ENCODE assay signal across 21 cellular contexts in genomic region chr16:23317266-23317661, GRCh38. TPM values are rescaled to one million over a fixed set of nuclear protein-coding genes. Genes with fewer than 3 reads are reported as not detected.
A peak's percentile ranks its signal among the peaks of the same experiment; 100 is the strongest.
DNase-seq lines count a peak whose midpoint lies in the region; ATAC-seq and TF ChIP-seq lines count a peak whose summit lies in the region.
"Had no signal": no experiment of that assay in that cellular context is flagged by ENCODE, and none has a peak within 500 bp of the region (broad histone marks: within the 10 kb centered on the region; RNA-seq: fewer than 3 reads in every experiment).

No MANE protein-coding gene starts in this region.

- H3K27me3 ChIP-seq in mammary epithelial cell (ENCODE audit: insufficient read depth, low read length) = no peaks in the 10 kb centered on the region
- no peaks in the 10 kb centered on the region for H3K27me3 ChIP-seq in esophagus (ENCODE audit: control insufficient read depth in 1 of 2, insufficient read depth in 2 of 2, low read length in 2 of 2)
- no peaks in the 10 kb centered on the region for H3K27me3 ChIP-seq in upper lobe of right lung
- H3K27me3 ChIP-seq: testis had no signal

- H3K9ac ChIP-seq in mammary epithelial cell (ENCODE audit: insufficient read depth, low read length) = no peak overlapping the region

- no peaks in the 10 kb centered on the region for H3K9me3 Mint-ChIP-seq in MCF 10A (ENCODE audit: unreplicated experiment)
- H3K9me3 Mint-ChIP-seq in activated naive CD4-positive, alpha-beta T cell treated with anti-CD3 and anti-CD28 coated beads for 36 hours = no peaks in the 10 kb centered on the region
- H3K9me3 Mint-ChIP-seq: CD4-positive, alpha-beta T cell; nephron progenitor cell had no signal

- POLR2A ChIA-PET in MCF 10A (lab: Yijun Ruan, JAX) = interaction anchor here (0.6 to 0.9 kb wide), 2 partner anchors 45 to 154 kb away, joined by 3 read pairs; no protein-coding TSS in a partner anchor

- in situ Hi-C loops in mammary epithelial cell (cut with MboI; ENCODE audit: low sequenced_read_pairs in 2 of 2) = no loop called here

- H3K4me1 Mint-ChIP-seq in MCF 10A (ENCODE audit: insufficient read depth, unreplicated experiment) = peaks cover 6% of the 10 kb centered on the region
- no peaks in the 10 kb centered on the region for H3K4me1 Mint-ChIP-seq in activated naive CD4-positive, alpha-beta T cell treated with anti-CD3 and anti-CD28 coated beads for 36 hours (ENCODE audit: low read depth)
- H3K4me1 Mint-ChIP-seq: nephron progenitor cell had no signal

- H3K4me1 ChIP-seq in mammary epithelial cell (ENCODE audit: insufficient read depth, low read length) = no peaks in the 10 kb centered on the region
- H3K4me1 ChIP-seq in esophagus (ENCODE audit: control insufficient read depth in 2 of 2, insufficient read depth in 2 of 2, low read length in 1 of 2) = peaks cover 3 to 20% of the 10 kb centered on the region in 2 donors
- peaks cover 12% of the 10 kb centered on the region for H3K4me1 ChIP-seq in upper lobe of right lung
- H3K4me1 ChIP-seq: testis had no signal

- CTCF ChIA-PET in MCF 10A (lab: Yijun Ruan, JAX) = interaction anchor here (0.6 to 1.1 kb wide), 4 partner anchors 9 to 1218 kb away, joined by 3 to 8 read pairs (median 4); no protein-coding TSS in a partner anchor
- CTCF ChIA-PET in mammary epithelial cell (lab: Charles Lee; ENCODE audit: low non-redundant PET) = no interaction called here
- CTCF ChIA-PET in activated naive CD4-positive, alpha-beta T cell treated with anti-CD3 and anti-CD28 coated beads for 36 hours (lab: Charles Lee) = no interaction called here

- no peak overlapping the region for H3K4me2 ChIP-seq in mammary epithelial cell (ENCODE audit: insufficient read depth, low read depth, low read length)

- intact Hi-C loops in MCF 10A (cut with micrococcal nuclease) = no loop called here
- intact Hi-C loops in mammary epithelial cell (cut with micrococcal nuclease) = no loop called here
- intact Hi-C loops in upper lobe of right lung (cut with DNase I) = no loop called here
- intact Hi-C loops in activated naive CD4-positive, alpha-beta T cell treated with anti-CD3 and anti-CD28 coated beads for 36 hours (cut with micrococcal nuclease) = no loop called here

- H3K36me3 Mint-ChIP-seq in MCF 10A (ENCODE audit: insufficient read depth, unreplicated experiment) = no peaks in the 10 kb centered on the region
- no peaks in the 10 kb centered on the region for H3K36me3 Mint-ChIP-seq in activated naive CD4-positive, alpha-beta T cell treated with anti-CD3 and anti-CD28 coated beads for 36 hours (ENCODE audit: low read depth)

- no peak overlapping the region for H3K27ac Mint-ChIP-seq in MCF 10A (ENCODE audit: low read depth, unreplicated experiment)
- H3K27ac Mint-ChIP-seq in activated naive CD4-positive, alpha-beta T cell treated with anti-CD3 and anti-CD28 coated beads for 36 hours = no peak overlapping the region
- H3K27ac Mint-ChIP-seq: CD4-positive, alpha-beta T cell; nephron progenitor cell had no signal

- no peak overlapping the region for H3K27ac ChIP-seq in mammary epithelial cell (ENCODE audit: insufficient read depth, low read depth, low read length)
- peak overlapping the region; percentile 45 to 54 for H3K27ac ChIP-seq in esophagus (ENCODE audit: low read depth in 2 of 2, low read length in 1 of 2)
- H3K27ac ChIP-seq in upper lobe of right lung = peak overlapping the region; percentile 11
- H3K27ac ChIP-seq: HL-60, testis, WERI-Rb-1 had no signal

- H3K4me3 ChIP-seq in mammary epithelial cell (replicated peaks in 1 of 3; ENCODE audit: insufficient read depth in 1 of 3, low read depth in 2 of 3, low read length in 3 of 3) = no peak overlapping the region
- no peak overlapping the region for H3K4me3 ChIP-seq in esophagus (ENCODE audit: low read depth in 1 of 2, low read length in 2 of 2)
- no peak overlapping the region for H3K4me3 ChIP-seq in upper lobe of right lung
- H3K4me3 ChIP-seq: testis had no signal

- TF ChIP-seq CTCF in MCF 10A (IDR thresholded peaks at IDR 0.05; ENCODE audit: unreplicated experiment) (no peak), mammary epithelial cell (conservative IDR thresholded peaks at IDR 0.05 in 1 of 2, IDR thresholded peaks at IDR 0.05 in 1 of 2; ENCODE audit: extremely low read depth in 1 of 2, insufficient read depth in 1 of 2, low read depth in 1 of 2, low read length in 2 of 2) (no peak), upper lobe of right lung (IDR thresholded peaks at IDR 0.05) (no peak)

- 55% methylated on average over 8 of the region's 8 CpGs for WGBS in mammary epithelial cell (ENCODE audit: low coverage, missing lambda C conversion rate)
- 35 to 45% methylated on average over 8 of the region's 8 CpGs for WGBS in esophagus, 2 donors

- DNase-seq in MCF 10A (ENCODE audit: unreplicated experiment) (peak; percentile 33), mammary epithelial cell (no peak), NCI-H345 (lab: John Stamatoyannopoulos, UW) (peak; percentile 57), upper lobe of right lung (peak; percentile 83), NCI-H524 (lab: John Stamatoyannopoulos, UW) (no peak)
- no peak for DNase-seq in activated naive CD4-positive, alpha-beta T cell treated with anti-CD3 and anti-CD28 coated beads for 36 hours
- DNase-seq: anterior cingulate cortex; CD4-positive, alpha-beta T cell; dermis blood vessel endothelial cell; GF-D8; hypothalamus; KG1; NCI-H226; nephron progenitor cell; testis; WERI-Rb-1 had no signal

- peak; percentile 84 for ATAC-seq in upper lobe of right lung
- no peak for ATAC-seq in HG03135 (IDR thresholded peaks at IDR 0.05; ENCODE audit: unreplicated experiment)

- H3K36me3 ChIP-seq in mammary epithelial cell (ENCODE audit: insufficient read depth, low read length) = no peaks in the 10 kb centered on the region
- peaks cover 0 to 8% of the 10 kb centered on the region in 2 donors for H3K36me3 ChIP-seq in esophagus (ENCODE audit: control insufficient read depth in 2 of 2, insufficient read depth in 2 of 2, low read length in 1 of 2)
- no peaks in the 10 kb centered on the region for H3K36me3 ChIP-seq in upper lobe of right lung
- H3K36me3 ChIP-seq: WERI-Rb-1 had no signal

- H2AFZ ChIP-seq in mammary epithelial cell (ENCODE audit: low read depth, low read length) = no peak overlapping the region

- no peaks in the 10 kb centered on the region for H3K79me2 ChIP-seq in mammary epithelial cell (ENCODE audit: insufficient read depth, low read length)

- dilution Hi-C loops in mammary epithelial cell (cut with HindIII; ENCODE audit: low sequenced_read_pairs) = no loop called here

- H3K9me3 ChIP-seq in mammary epithelial cell (replicated peaks; ENCODE audit: insufficient read depth, low read length) (no peaks in the 10 kb centered on the region), esophagus (ENCODE audit: control insufficient read depth in 2 of 2, insufficient read depth in 1 of 2, low read depth in 1 of 2, low read length in 1 of 2) (no peaks in the 10 kb centered on the region), upper lobe of right lung (no peaks in the 10 kb centered on the region)
- H3K9me3 ChIP-seq: testis had no signal

- no peaks in the 10 kb centered on the region for H4K20me1 ChIP-seq in mammary epithelial cell (ENCODE audit: insufficient read depth, low read length)

- no peaks in the 10 kb centered on the region for H3K27me3 Mint-ChIP-seq in MCF 10A (ENCODE audit: insufficient read depth, unreplicated experiment)
- peaks cover 3% of the 10 kb centered on the region for H3K27me3 Mint-ChIP-seq in activated naive CD4-positive, alpha-beta T cell treated with anti-CD3 and anti-CD28 coated beads for 36 hours (ENCODE audit: low read depth)
- H3K27me3 Mint-ChIP-seq: CD4-positive, alpha-beta T cell had no signal

- BruUV-seq in MCF 10A (replicated peaks; lab: Mats Ljungman, UMichigan) (no TSS peak), mammary epithelial cell (replicated peaks; lab: Mats Ljungman, UMichigan) (no TSS peak)

- H3K4me3 Mint-ChIP-seq in MCF 10A (ENCODE audit: unreplicated experiment) = no peak overlapping the region
- H3K4me3 Mint-ChIP-seq in activated naive CD4-positive, alpha-beta T cell treated with anti-CD3 and anti-CD28 coated beads for 36 hours = no peak overlapping the region
- H3K4me3 Mint-ChIP-seq: CD4-positive, alpha-beta T cell; nephron progenitor cell had no signal

RNA-seq across cellular contexts. Expression of gene SCNN1B, which starts 15.2 kb away (rescaled TPM):
- 9.5 and 12.5 TPM in 2 replicates for total RNA-seq in MCF 10A (2022)
- 1 to 10 TPM in 1 of 2 donors, under 1 TPM in 1; 0.80 to 3.0 TPM for total RNA-seq in mammary epithelial cell
- 0.90 TPM for polyA plus RNA-seq in mammary epithelial cell
- polyA minus RNA-seq in mammary epithelial cell = not detected
- 10 to 100 TPM; 46.0 to 99.9 TPM for polyA plus RNA-seq in esophagus
- total RNA-seq in upper lobe of right lung = 50.3 TPM
- total RNA-seq in activated naive CD4-positive, alpha-beta T cell treated with anti-CD3 and anti-CD28 coated beads for 36 hours = not detected
- total RNA-seq: CD4-positive, alpha-beta T cell; fibroblast of lung; renal cortical epithelial cell had no signal
- polyA plus RNA-seq: fibroblast of lung had no signal

Comparison
In these comparisons a context has a peak if more than half of its experiments do, and no peak if none do; other contexts are left out.
1. DNase-seq: peak in MCF 10A (single experiment), NCI-H345 (single experiment) and upper lobe of right lung (single experiment); none in mammary epithelial cell (single experiment), NCI-H524 (0 of 2) and activated naive CD4-positive, alpha-beta T cell treated with anti-CD3 and anti-CD28 coated beads for 36 hours (single experiment).